18 cellular contexts compared by ENCODE assay signal in the genomic region with DNA sequence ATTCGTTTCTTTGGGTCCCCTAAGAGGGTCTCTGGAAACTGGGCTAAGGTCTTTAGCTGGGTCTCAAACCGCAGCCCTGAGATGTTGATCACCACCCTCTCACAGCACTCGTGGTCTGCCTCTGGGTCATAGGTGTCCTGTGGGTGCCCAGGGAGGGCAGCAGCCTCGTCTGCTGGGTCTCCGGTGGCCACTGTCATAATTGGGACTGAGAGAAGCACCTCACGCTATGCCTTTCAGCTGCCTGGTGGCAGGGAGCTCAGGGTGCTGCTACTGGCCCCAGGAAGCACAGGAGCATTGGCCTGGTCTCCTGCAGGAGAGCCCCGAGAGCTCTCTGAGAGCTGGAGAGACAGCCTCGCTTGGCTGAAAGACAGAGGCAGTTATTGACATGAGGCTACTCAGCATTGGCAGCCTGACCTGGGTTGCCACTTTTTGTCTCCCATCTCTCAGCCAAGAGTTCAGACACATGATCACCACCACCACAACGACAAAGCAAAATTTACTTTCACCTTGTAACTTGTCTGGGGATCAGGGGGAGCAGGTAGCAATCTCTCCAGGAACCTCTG. TPM values are rescaled to one million over a fixed set of nuclear protein-coding genes. Genes with fewer than 3 reads are reported as not detected.
A peak's percentile ranks its signal among the peaks of the same experiment; 100 is the strongest.
DNase-seq lines count a peak whose midpoint lies in the region; ATAC-seq and TF ChIP-seq lines count a peak whose summit lies in the region.
"Had no signal": no experiment of that assay in that cellular context is flagged by ENCODE, and none has a peak within 500 bp of the region (broad histone marks: within the 10 kb centered on the region; RNA-seq: fewer than 3 reads in every experiment).

No MANE protein-coding gene starts in this region.

- H3K36me3 Mint-ChIP-seq in neural crest cell (ENCODE audit: low read depth) (no peaks in the 10 kb centered on the region), immature natural killer cell (no peaks in the 10 kb centered on the region)

- H3K4me1 ChIP-seq in heart left ventricle: peaks cover 0 to 31% (median 14%) of the 10 kb centered on the region in 12 donors
- H3K4me1 ChIP-seq in Peyer's patch: peaks cover 0 to 26% (median 14%) of the 10 kb centered on the region in 4 donors
- H3K4me1 ChIP-seq: SJCRH30 had no signal

- no peaks in the 10 kb centered on the region for H3K9me3 ChIP-seq in heart left ventricle
- no peaks in the 10 kb centered on the region for H3K9me3 ChIP-seq in Peyer's patch
- H3K9me3 ChIP-seq: BLaER1 treated with 17β-estradiol and CSF1 and Interleukin-3, amounts not matched to agents 10 nM and 100 nM; SJCRH30 had no signal

- peaks cover 44% of the 10 kb centered on the region for H3K27me3 Mint-ChIP-seq in neural crest cell (ENCODE audit: low read depth)
- peaks cover 19 to 25% (median 20%) of the 10 kb centered on the region in 3 donors for H3K27me3 Mint-ChIP-seq in immature natural killer cell (ENCODE audit: low read depth in 3 of 3)

- H3K36me3 ChIP-seq in heart left ventricle: no peaks in the 10 kb centered on the region
- H3K36me3 ChIP-seq in Peyer's patch: no peaks in the 10 kb centered on the region
- H3K36me3 ChIP-seq: BLaER1 treated with 17β-estradiol and CSF1 and Interleukin-3, amounts not matched to agents 10 nM and 100 nM; SJCRH30 had no signal

- H3K4me1 Mint-ChIP-seq in neural crest cell (peaks cover 15% of the 10 kb centered on the region), immature natural killer cell (peaks cover 5 to 16% of the 10 kb centered on the region in 2 donors)

- no peak for ATAC-seq in heart left ventricle
- ATAC-seq in HG03097 (IDR thresholded peaks at IDR 0.05; ENCODE audit: low FRiP score, unreplicated experiment): no peak

- 84 to 87% (median 85%) methylated on average over 6 to 9 of the region's 9 CpGs for WGBS in heart left ventricle, 4 donors

- DNase-seq in cardiac septum (ENCODE audit: low spot score): peak; percentile 54
- DNase-seq in heart left ventricle: no peak
- DNase-seq in neural crest cell (ENCODE audit: low read depth, low spot score): no peak
- no peak for DNase-seq in COR-L47 (lab: John Stamatoyannopoulos, UW)
- DNase-seq in Peyer's patch: no peak
- no peak for DNase-seq in immature natural killer cell
- DNase-seq: DMS79 treated with DMSO at 0.1 percent for 48 hours, NCI-H1417 treated with DMSO at 0.1 percent for 48 hours, NCI-H1930, NCI-H345, NCI-H524 treated with DMSO at 0.1 percent for 48 hours, PC-9, SJCRH30 had no signal

- H3K9me3 Mint-ChIP-seq in neural crest cell (no peaks in the 10 kb centered on the region), immature natural killer cell (no peaks in the 10 kb centered on the region)

- intact Hi-C loops in cardiac septum (cut with DNase I) (no loop called here), heart left ventricle (cut with DNase I) (loop anchor here in 1 of 10 donors (5.0 kb wide), 1 partner anchor 47 kb away; no protein-coding TSS in a partner anchor)

- H3K4me3 ChIP-seq in heart left ventricle (no peak overlapping the region), Peyer's patch (no peak overlapping the region)
- H3K4me3 ChIP-seq: PC-9, SJCRH30 had no signal

- H3K27ac ChIP-seq in heart left ventricle (no peak overlapping the region), cingulate gyrus (ENCODE audit: low read depth, low read length) (peak overlapping the region; percentile 83), Peyer's patch (no peak overlapping the region)
- H3K27ac ChIP-seq: BLaER1 treated with 17β-estradiol and CSF1 and Interleukin-3, amounts not matched to agents 10 nM and 100 nM; KMS-11; PC-9; SJCRH30 had no signal

- H3K27ac Mint-ChIP-seq in neural crest cell (ENCODE audit: unreplicated experiment): no peak overlapping the region
- H3K27ac Mint-ChIP-seq in immature natural killer cell: no peak overlapping the region

- TF ChIP-seq POLR2A in heart left ventricle (IDR thresholded peaks at IDR 0.05) (no peak), Peyer's patch (IDR thresholded peaks at IDR 0.05) (no peak)

- peaks cover 5 to 80% (median 32%) of the 10 kb centered on the region in 9 donors for H3K27me3 ChIP-seq in heart left ventricle
- peaks cover 0 to 22% of the 10 kb centered on the region in 2 donors for H3K27me3 ChIP-seq in Peyer's patch

- no peak for TF ChIP-seq CTCF in heart left ventricle (IDR thresholded peaks at IDR 0.05)
- no peak for TF ChIP-seq CTCF in neural crest cell (conservative IDR thresholded peaks at IDR 0.05)
- no peak for TF ChIP-seq CTCF in Peyer's patch (IDR thresholded peaks at IDR 0.05)

- H3K4me3 Mint-ChIP-seq in neural crest cell (peak overlapping the region; percentile 44), immature natural killer cell (peak overlapping the region in 2 of 5 donors; percentile 12 to 38)

RNA-seq across cellular contexts. Expression of gene KCNA2, which starts 1.5 kb away (rescaled TPM):
- 0.51 TPM for total RNA-seq in cardiac septum
- total RNA-seq in heart left ventricle: 1 to 10 TPM in 4 of 9 donors, under 1 TPM in 5; 0.23 to 1.6 (median 0.82) TPM
- polyA plus RNA-seq in heart left ventricle: under 1 TPM; 0.08 to 0.19 TPM
- total RNA-seq in neural crest cell: 2.5 and 2.8 TPM in 2 replicates
- under 1 TPM in 2 of 4 donors, not detected in 2; 0.38 to 0.40 TPM for total RNA-seq in Peyer's patch
- not detected for polyA plus RNA-seq in immature natural killer cell
- total RNA-seq: A172, PC-9, SJCRH30 had no signal
